ENCODE assay signal across 15 cellular contexts in the genomic region with DNA sequence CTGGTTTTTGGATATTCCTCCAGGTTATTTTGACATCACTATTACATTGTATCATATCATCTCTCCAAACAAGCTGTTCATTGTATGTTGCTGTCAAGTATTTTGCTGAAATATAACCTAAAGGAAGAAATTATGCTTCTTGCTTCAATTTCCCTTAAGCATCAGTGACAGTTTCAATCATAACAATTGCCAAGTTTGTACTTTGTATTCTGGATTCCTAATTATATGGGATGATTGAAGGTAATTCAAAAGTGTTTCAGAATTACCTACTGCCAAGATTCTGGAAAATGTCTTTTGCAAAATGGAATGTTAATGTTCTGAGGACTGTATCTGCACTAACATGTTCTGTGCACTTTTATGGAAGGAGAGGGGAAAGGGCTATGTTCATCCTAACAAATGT.
A peak's percentile ranks its signal among the peaks of the same experiment; 100 is the strongest.
DNase-seq lines count a peak whose midpoint lies in the region; ATAC-seq and TF ChIP-seq lines count a peak whose summit lies in the region.
"Had no signal": no experiment of that assay in that cellular context is flagged by ENCODE, and none has a peak within 500 bp of the region (broad histone marks: within the 10 kb centered on the region; RNA-seq: fewer than 3 reads in every experiment).

No MANE protein-coding gene starts in this region.

- H3F3A ChIP-seq in neural cell (ENCODE audit: insufficient read depth, low read length, poor library complexity, severe bottlenecking): peaks cover 4% of the 10 kb centered on the region

- peaks cover 53% of the 10 kb centered on the region for H3K4me1 ChIP-seq in ACC112 (ENCODE audit: control insufficient read depth, insufficient read depth, low read length, unreplicated experiment)
- H3K4me1 ChIP-seq in heart left ventricle: peaks cover 0 to 17% (median 5%) of the 10 kb centered on the region in 12 donors

- peaks cover 40% of the 10 kb centered on the region for H3K4me1 Mint-ChIP-seq in chondrocyte (ENCODE audit: low read depth)
- H3K4me1 Mint-ChIP-seq in CD14-positive monocyte: no peaks in the 10 kb centered on the region
- H3K4me1 Mint-ChIP-seq: B cell had no signal

- intact Hi-C loops in CD14-positive monocyte (cut with micrococcal nuclease) (no loop called here), heart left ventricle (cut with DNase I) (no loop called here)

- H3K9me3 ChIP-seq in neural cell (ENCODE audit: low read length) (no peaks in the 10 kb centered on the region), heart left ventricle (no peaks in the 10 kb centered on the region)
- H3K9me3 ChIP-seq: Caco-2 had no signal

- H3K4me3 Mint-ChIP-seq in chondrocyte (ENCODE audit: unreplicated experiment) (no peak overlapping the region), CD14-positive monocyte (no peak overlapping the region)
- H3K4me3 Mint-ChIP-seq: B cell; CD8-positive, alpha-beta T cell had no signal

- H3K4me2 ChIP-seq in neural cell (ENCODE audit: low read length): no peak overlapping the region

- H3K36me3 ChIP-seq in ACC112 (ENCODE audit: insufficient read depth, low read length) (no peaks in the 10 kb centered on the region), neural cell (ENCODE audit: insufficient read depth, low read length) (no peaks in the 10 kb centered on the region), heart left ventricle (no peaks in the 10 kb centered on the region)

- no peak for TF ChIP-seq POLR2A in heart left ventricle (IDR thresholded peaks at IDR 0.05)

- H3K27ac Mint-ChIP-seq in chondrocyte (ENCODE audit: unreplicated experiment) (peak overlapping the region; percentile 18), CD14-positive monocyte (no peak overlapping the region)
- H3K27ac Mint-ChIP-seq: B cell; CD8-positive, alpha-beta T cell had no signal

- ATAC-seq in heart left ventricle: no peak
- ATAC-seq: CD8-positive, alpha-beta T cell; HCT116 had no signal

- TF ChIP-seq CTCF in chondrocyte (IDR thresholded peaks at IDR 0.05) (no peak), neural cell (IDR thresholded peaks at IDR 0.05; ENCODE audit: poor library complexity, severe bottlenecking) (no peak), CD14-positive monocyte (IDR thresholded peaks at IDR 0.05) (no peak), heart left ventricle (IDR thresholded peaks at IDR 0.05) (no peak)

- H2AFZ ChIP-seq in ACC112 (ENCODE audit: low read length, unreplicated experiment): no peak overlapping the region
- no peak overlapping the region for H2AFZ ChIP-seq in neural cell (ENCODE audit: low read depth, low read length)
- H2AFZ ChIP-seq: GM23248 had no signal

- H3K27me3 Mint-ChIP-seq in chondrocyte (ENCODE audit: low read depth) (no peaks in the 10 kb centered on the region), CD14-positive monocyte (ENCODE audit: low read depth in 3 of 3) (peaks cover 0 to 2% (median 0%) of the 10 kb centered on the region in 3 donors)
- H3K27me3 Mint-ChIP-seq: B cell had no signal

- H3K4me3 ChIP-seq in ACC112 (ENCODE audit: low read depth, low read length): no peak overlapping the region
- H3K4me3 ChIP-seq in neural cell (ENCODE audit: low read length): no peak overlapping the region
- H3K4me3 ChIP-seq in heart left ventricle: no peak overlapping the region
- H3K4me3 ChIP-seq: GM23248 had no signal

- no peaks in the 10 kb centered on the region for H3K9me2 ChIP-seq in neural cell (ENCODE audit: insufficient read depth, low read length)

- no peaks in the 10 kb centered on the region for H3K9me3 Mint-ChIP-seq in chondrocyte (ENCODE audit: low read depth)
- H3K9me3 Mint-ChIP-seq in CD14-positive monocyte: no peaks in the 10 kb centered on the region
- H3K9me3 Mint-ChIP-seq: CD8-positive, alpha-beta T cell had no signal

- no peaks in the 10 kb centered on the region for H4K20me1 ChIP-seq in neural cell (ENCODE audit: insufficient read depth)

- peak; percentile 95 for TF ChIP-seq EP300 in neural cell (conservative IDR thresholded peaks at IDR 0.05; ENCODE audit: poor library complexity, severe bottlenecking)

- H3K79me2 ChIP-seq in ACC112 (ENCODE audit: control insufficient read depth, insufficient read depth, low read length, unreplicated experiment) (no peaks in the 10 kb centered on the region), neural cell (replicated peaks; ENCODE audit: insufficient read depth, low read length) (no peaks in the 10 kb centered on the region)

- no peak for TF ChIP-seq RAD21 in neural cell (conservative IDR thresholded peaks at IDR 0.05)

- H3K36me3 Mint-ChIP-seq in chondrocyte (ENCODE audit: low read depth) (no peaks in the 10 kb centered on the region), CD14-positive monocyte (no peaks in the 10 kb centered on the region)
- H3K36me3 Mint-ChIP-seq: CD8-positive, alpha-beta T cell had no signal

- peak overlapping the region; percentile 9; the same call in 1 of the 2 replicates for H3K27ac ChIP-seq in ACC112 (ENCODE audit: low read depth, low read length)
- H3K27ac ChIP-seq in neural cell (ENCODE audit: low read length): no peak overlapping the region
- no peak overlapping the region for H3K27ac ChIP-seq in heart left ventricle
- H3K27ac ChIP-seq: GM23248 had no signal

- H3K9ac ChIP-seq in neural cell (ENCODE audit: low read length): no peak overlapping the region
- H3K9ac ChIP-seq: GM23248 had no signal

- DNase-seq in SK-N-DZ (ENCODE audit: low spot score) (peak; percentile 18), chondrocyte (ENCODE audit: low spot score) (no peak), CD14-positive monocyte (ENCODE audit: low spot score) (no peak), heart left ventricle (no peak)
- no peak for DNase-seq in activated CD4-positive, alpha-beta T cell treated with anti-CD3 and anti-CD28 coated beads for 4 hours
- DNase-seq: 8988T; C1 segment of cervical spinal cord; Caco-2; CD8-positive, alpha-beta T cell; DMS53; GM23248 had no signal

- H3K27me3 ChIP-seq in ACC112 (ENCODE audit: insufficient read depth, low read length) (no peaks in the 10 kb centered on the region), neural cell (ENCODE audit: insufficient read depth, low read depth, low read length) (peaks cover 4% of the 10 kb centered on the region), heart left ventricle (no peaks in the 10 kb centered on the region)

TF ChIP-seq in neural cell, 6 proteins besides CTCF, POLR2A, EP300 and RAD21:
- TF ChIP-seq POLR2AphosphoS5 (IDR thresholded peaks at IDR 0.05) (peak; percentile 95), MXI1 (conservative IDR thresholded peaks at IDR 0.05; ENCODE audit: poor library complexity, severe bottlenecking) (peak; percentile 13), EZH2 (IDR thresholded peaks at IDR 0.05; ENCODE audit: borderline replicate concordance, insufficient read depth, low read length, poor library complexity, severe bottlenecking) (no peak)
- TF ChIP-seq, protein P1, sequence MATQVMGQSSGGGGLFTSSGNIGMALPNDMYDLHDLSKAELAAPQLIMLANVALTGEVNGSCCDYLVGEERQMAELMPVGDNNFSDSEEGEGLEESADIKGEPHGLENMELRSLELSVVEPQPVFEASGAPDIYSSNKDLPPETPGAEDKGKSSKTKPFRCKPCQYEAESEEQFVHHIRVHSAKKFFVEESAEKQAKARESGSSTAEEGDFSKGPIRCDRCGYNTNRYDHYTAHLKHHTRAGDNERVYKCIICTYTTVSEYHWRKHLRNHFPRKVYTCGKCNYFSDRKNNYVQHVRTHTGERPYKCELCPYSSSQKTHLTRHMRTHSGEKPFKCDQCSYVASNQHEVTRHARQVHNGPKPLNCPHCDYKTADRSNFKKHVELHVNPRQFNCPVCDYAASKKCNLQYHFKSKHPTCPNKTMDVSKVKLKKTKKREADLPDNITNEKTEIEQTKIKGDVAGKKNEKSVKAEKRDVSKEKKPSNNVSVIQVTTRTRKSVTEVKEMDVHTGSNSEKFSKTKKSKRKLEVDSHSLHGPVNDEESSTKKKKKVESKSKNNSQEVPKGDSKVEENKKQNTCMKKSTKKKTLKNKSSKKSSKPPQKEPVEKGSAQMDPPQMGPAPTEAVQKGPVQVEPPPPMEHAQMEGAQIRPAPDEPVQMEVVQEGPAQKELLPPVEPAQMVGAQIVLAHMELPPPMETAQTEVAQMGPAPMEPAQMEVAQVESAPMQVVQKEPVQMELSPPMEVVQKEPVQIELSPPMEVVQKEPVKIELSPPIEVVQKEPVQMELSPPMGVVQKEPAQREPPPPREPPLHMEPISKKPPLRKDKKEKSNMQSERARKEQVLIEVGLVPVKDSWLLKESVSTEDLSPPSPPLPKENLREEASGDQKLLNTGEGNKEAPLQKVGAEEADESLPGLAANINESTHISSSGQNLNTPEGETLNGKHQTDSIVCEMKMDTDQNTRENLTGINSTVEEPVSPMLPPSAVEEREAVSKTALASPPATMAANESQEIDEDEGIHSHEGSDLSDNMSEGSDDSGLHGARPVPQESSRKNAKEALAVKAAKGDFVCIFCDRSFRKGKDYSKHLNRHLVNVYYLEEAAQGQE (IDR thresholded peaks at IDR 0.05; ENCODE audit: borderline replicate concordance): peak; percentile 100
